8 cellular contexts compared by ENCODE assay signal in the genomic region with DNA sequence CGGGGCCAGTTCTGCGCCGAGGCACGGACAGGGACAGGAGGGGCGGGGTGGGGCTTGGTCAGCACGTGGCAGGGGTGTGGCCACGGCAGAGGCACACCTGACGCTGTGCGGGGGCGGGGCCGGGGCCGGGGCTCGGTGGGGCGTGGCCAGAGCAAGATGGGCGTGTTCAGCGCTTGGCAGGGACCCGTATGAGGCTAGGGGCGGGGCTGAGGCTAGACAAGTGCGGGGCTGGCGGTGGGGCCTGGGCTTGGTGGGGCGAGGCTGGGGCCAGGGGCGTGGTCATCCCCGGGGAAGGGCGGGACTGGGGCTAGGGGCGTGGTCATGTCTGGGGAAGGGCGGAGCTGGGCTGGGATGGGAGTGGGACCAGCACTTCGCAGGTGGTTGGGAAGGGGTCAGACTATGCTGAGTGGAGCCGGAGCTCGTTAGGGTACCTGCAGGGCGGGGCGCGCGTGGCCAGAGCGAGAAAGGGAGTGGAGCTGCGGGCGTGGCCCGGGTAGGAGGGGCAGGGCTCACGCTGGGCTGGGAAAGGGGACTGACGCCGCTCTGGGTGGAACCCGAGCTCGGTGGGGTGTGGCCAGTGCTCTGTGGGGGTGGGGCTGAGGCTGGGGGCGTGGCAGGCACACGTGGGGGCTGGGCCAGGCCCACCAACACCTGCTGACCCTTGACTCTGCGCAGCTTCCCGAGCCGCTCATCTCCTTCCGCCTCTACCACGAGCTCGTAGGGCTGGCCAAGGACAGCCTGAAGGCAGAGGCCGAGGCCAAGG. TPM values are rescaled to one million over a fixed set of nuclear protein-coding genes. Genes with fewer than 3 reads are reported as not detected.
A peak's percentile ranks its signal among the peaks of the same experiment; 100 is the strongest.
DNase-seq lines count a peak whose midpoint lies in the region; ATAC-seq and TF ChIP-seq lines count a peak whose summit lies in the region.

No MANE protein-coding gene starts in this region.

- peaks cover 15% of the 10 kb centered on the region; the same call in 1 of the 2 replicates for H3K36me3 ChIP-seq in Karpas-422 (ENCODE audit: insufficient read depth, low read length)

- peaks cover 77% of the 10 kb centered on the region for H3K36me3 Mint-ChIP-seq in CD4-positive, alpha-beta T cell (ENCODE audit: low read depth)
- peaks cover 52% of the 10 kb centered on the region for H3K36me3 Mint-ChIP-seq in activated naive CD8-positive, alpha-beta T cell treated with anti-CD3 and anti-CD28 coated beads for 36 hours

- peak; percentile 76 to 94 (median 86) for DNase-seq in CD4-positive, alpha-beta T cell
- DNase-seq in Karpas-422 (peak; percentile 97), SK-N-DZ (ENCODE audit: low spot score) (peak; percentile 78), iPS-NIHi11 (ENCODE audit: low spot score) (peak; percentile 97), hypothalamus (lab: John Stamatoyannopoulos, UW) (no peak), NCI-H446 treated with DMSO at 0.1 percent for 48 hours (lab: John Stamatoyannopoulos, UW) (no peak)
- DNase-seq in activated naive CD8-positive, alpha-beta T cell treated with anti-CD3 and anti-CD28 coated beads for 36 hours, result peak; percentile 86
- DNase-seq in stimulated activated CD4-positive, alpha-beta T cell treated with anti-CD3 and anti-CD28 coated beads, Interleukin-4, amount 100 ng/mL, for 1 hour, result peak; percentile 74

- no peak overlapping the region; the same call in 1 of the 2 replicates for H3K4me3 ChIP-seq in Karpas-422 (ENCODE audit: low read length)

- H3K27ac Mint-ChIP-seq in CD4-positive, alpha-beta T cell, result peak overlapping the region; percentile 98
- H3K27ac Mint-ChIP-seq in activated naive CD8-positive, alpha-beta T cell treated with anti-CD3 and anti-CD28 coated beads for 36 hours, result peak overlapping the region; percentile 21

- H3K27ac ChIP-seq in CD4-positive, alpha-beta T cell (ENCODE audit: low read depth, low read length), result peak overlapping the region; percentile 64
- no peak overlapping the region; the same call in 1 of the 2 replicates for H3K27ac ChIP-seq in Karpas-422 (ENCODE audit: low read length)

- H3K27me3 ChIP-seq in CD4-positive, alpha-beta T cell (ENCODE audit: control insufficient read depth, insufficient read depth, low read length), result no peaks in the 10 kb centered on the region
- H3K27me3 ChIP-seq in Karpas-422 (ENCODE audit: low read length), result no peaks in the 10 kb centered on the region

- H4K20me1 ChIP-seq in Karpas-422 (ENCODE audit: insufficient read depth, low read depth, low read length), result peaks cover 6% of the 10 kb centered on the region

- H3K4me3 Mint-ChIP-seq in CD4-positive, alpha-beta T cell, result peak overlapping the region; percentile 87
- no peak overlapping the region for H3K4me3 Mint-ChIP-seq in activated naive CD8-positive, alpha-beta T cell treated with anti-CD3 and anti-CD28 coated beads for 36 hours

- H3K9me2 ChIP-seq in Karpas-422 (replicated peaks; ENCODE audit: insufficient read depth, low read length), result no peaks in the 10 kb centered on the region

- H3K9me3 Mint-ChIP-seq in CD4-positive, alpha-beta T cell, result no peaks in the 10 kb centered on the region
- H3K9me3 Mint-ChIP-seq in activated naive CD8-positive, alpha-beta T cell treated with anti-CD3 and anti-CD28 coated beads for 36 hours, result no peaks in the 10 kb centered on the region

- H3K4me2 ChIP-seq in Karpas-422 (ENCODE audit: low read depth, low read length, poor library complexity, severe bottlenecking), result peak overlapping the region; percentile 43

- no peaks in the 10 kb centered on the region for H3K27me3 Mint-ChIP-seq in CD4-positive, alpha-beta T cell
- H3K27me3 Mint-ChIP-seq in activated naive CD8-positive, alpha-beta T cell treated with anti-CD3 and anti-CD28 coated beads for 36 hours, result peaks cover 4% of the 10 kb centered on the region

- peaks cover 21% of the 10 kb centered on the region for H3K4me1 ChIP-seq in Karpas-422 (ENCODE audit: low read length)

- intact Hi-C loops in CD4-positive, alpha-beta T cell (cut with DNase I, micrococcal nuclease), result no loop called here

- peak; percentile 76 for ATAC-seq in CD4-positive, alpha-beta T cell (ENCODE audit: poor library complexity)

- CTCF ChIA-PET in CD4-positive, alpha-beta T cell (lab: Charles Lee), result interaction anchor here (0.8 to 2.2 kb wide), 5 partner anchors 17 to 162 kb away, joined by 3 to 11 read pairs (median 4); a partner anchor contains a TSS

- no peak overlapping the region for H3K9ac ChIP-seq in Karpas-422 (ENCODE audit: low read length)

- POLR2A ChIA-PET in CD4-positive, alpha-beta T cell (lab: Charles Lee), result interaction anchor here (0.6 to 21.0 kb wide), 11 partner anchors 0 to 187 kb away, joined by 3 to 1253 read pairs (median 6); a partner anchor contains a TSS

- no peaks in the 10 kb centered on the region for H3K9me3 ChIP-seq in CD4-positive, alpha-beta T cell (ENCODE audit: control insufficient read depth, low read length)
- H3K9me3 ChIP-seq in Karpas-422 (ENCODE audit: low read length), result no peaks in the 10 kb centered on the region

- no peaks in the 10 kb centered on the region for H3K79me2 ChIP-seq in Karpas-422 (ENCODE audit: low read length)

- peaks cover 39% of the 10 kb centered on the region for H3K4me1 Mint-ChIP-seq in CD4-positive, alpha-beta T cell (ENCODE audit: low read depth)
- peaks cover 33% of the 10 kb centered on the region for H3K4me1 Mint-ChIP-seq in activated naive CD8-positive, alpha-beta T cell treated with anti-CD3 and anti-CD28 coated beads for 36 hours

- H2AFZ ChIP-seq in Karpas-422 (ENCODE audit: low read length), result no peak overlapping the region

- TF ChIP-seq CTCF in CD4-positive, alpha-beta T cell (IDR thresholded peaks at IDR 0.05), result no peak

RNA-seq across cellular contexts. Expression of a gene that starts 12.8 kb away (rescaled TPM):
- 10 to 100 TPM; 45.8 to 49.0 TPM for total RNA-seq in CD4-positive, alpha-beta T cell
- 117 and 222 TPM in 2 replicates for total RNA-seq in Karpas-422 (2014; rRNA removed; shearing (Covaris generic); ENCODE audit: low replicate concordance)
- polyA plus RNA-seq in SK-N-DZ (2014; cell fraction: cytosol; rRNA removed), result 240 and 311 TPM in 2 replicates
- 150 and 168 TPM in 2 replicates for polyA plus RNA-seq in SK-N-DZ (2014; cell fraction: nucleus; rRNA removed)
- 100 to 1,000 TPM; 290 to 291 TPM for total RNA-seq in activated naive CD8-positive, alpha-beta T cell treated with anti-CD3 and anti-CD28 coated beads for 36 hours

RNA-seq across cellular contexts. Expression of a gene that starts 15.4 kb away (rescaled TPM):
- 100 to 1,000 TPM; 861 to 878 TPM for total RNA-seq in CD4-positive, alpha-beta T cell
- 31.5 and 114 TPM in 2 replicates for total RNA-seq in Karpas-422 (2014; rRNA removed; shearing (Covaris generic); ENCODE audit: low replicate concordance)
- 3.2 and 6.2 TPM in 2 replicates for polyA plus RNA-seq in SK-N-DZ (2014; cell fraction: cytosol; rRNA removed)
- polyA plus RNA-seq in SK-N-DZ (2014; cell fraction: nucleus; rRNA removed), result 6.1 and 10.6 TPM in 2 replicates
- total RNA-seq in activated naive CD8-positive, alpha-beta T cell treated with anti-CD3 and anti-CD28 coated beads for 36 hours, result 100 to 1,000 TPM; 113 to 122 TPM

RNA-seq across cellular contexts. Expression of a gene that starts 21.4 kb away (rescaled TPM):
- total RNA-seq in CD4-positive, alpha-beta T cell, result 100 to 1,000 TPM; 174 to 175 TPM
- 286 and 423 TPM in 2 replicates for total RNA-seq in Karpas-422 (2014; rRNA removed; shearing (Covaris generic); ENCODE audit: low replicate concordance)
- 781 and 852 TPM in 2 replicates for polyA plus RNA-seq in SK-N-DZ (2014; cell fraction: cytosol; rRNA removed)
- 522 and 693 TPM in 2 replicates for polyA plus RNA-seq in SK-N-DZ (2014; cell fraction: nucleus; rRNA removed)
- total RNA-seq in activated naive CD8-positive, alpha-beta T cell treated with anti-CD3 and anti-CD28 coated beads for 36 hours, result 100 to 1,000 TPM; 225 to 231 TPM

RNA-seq across cellular contexts. Expression of a gene that starts 42.4 kb away (rescaled TPM):
- total RNA-seq in CD4-positive, alpha-beta T cell, result 100 to 1,000 TPM; 114 to 118 TPM
- total RNA-seq in Karpas-422 (2014; rRNA removed; shearing (Covaris generic); ENCODE audit: low replicate concordance), result 23.8 and 31.7 TPM in 2 replicates
- 7.6 and 10.8 TPM in 2 replicates for polyA plus RNA-seq in SK-N-DZ (2014; cell fraction: cytosol; rRNA removed)
- 71.2 and 150 TPM in 2 replicates for polyA plus RNA-seq in SK-N-DZ (2014; cell fraction: nucleus; rRNA removed)
- 10 to 100 TPM in 1 of 2 experiments, 1 to 10 TPM in 1; 9.8 to 11.2 TPM for total RNA-seq in activated naive CD8-positive, alpha-beta T cell treated with anti-CD3 and anti-CD28 coated beads for 36 hours

RNA-seq across cellular contexts. Expression of a gene that starts 55.9 kb away (rescaled TPM):
- total RNA-seq in CD4-positive, alpha-beta T cell, result 100 to 1,000 TPM; 307 to 318 TPM
- 88.6 and 97.9 TPM in 2 replicates for total RNA-seq in Karpas-422 (2014; rRNA removed; shearing (Covaris generic); ENCODE audit: low replicate concordance)
- 100.0 and 112 TPM in 2 replicates for polyA plus RNA-seq in SK-N-DZ (2014; cell fraction: cytosol; rRNA removed)
- 50.3 and 54.1 TPM in 2 replicates for polyA plus RNA-seq in SK-N-DZ (2014; cell fraction: nucleus; rRNA removed)
- total RNA-seq in activated naive CD8-positive, alpha-beta T cell treated with anti-CD3 and anti-CD28 coated beads for 36 hours, result 10 to 100 TPM; 76.0 to 80.5 TPM

Comparison
In these comparisons a context has a peak if more than half of its experiments do, and no peak if none do; other contexts are left out.
1. DNase-seq: peak in CD4-positive, alpha-beta T cell (10 of 10), Karpas-422 (single experiment), SK-N-DZ (single experiment), activated naive CD8-positive, alpha-beta T cell treated with anti-CD3 and anti-CD28 coated beads for 36 hours (single experiment), iPS-NIHi11 (single experiment) and stimulated activated CD4-positive, alpha-beta T cell treated with anti-CD3 and anti-CD28 coated beads, Interleukin-4, amount 100 ng/mL, for 1 hour (single experiment); none in hypothalamus (0 of 51) and NCI-H446 treated with DMSO at 0.1 percent for 48 hours (single experiment).